Comparison of ENCODE assay signal across 8 cellular contexts in genomic region chr19:40807147-40808020, GRCh38. TPM values are rescaled to one million over a fixed set of nuclear protein-coding genes. Genes with fewer than 3 reads are reported as not detected.
A peak's percentile ranks its signal among the peaks of the same experiment; 100 is the strongest.
DNase-seq lines count a peak whose midpoint lies in the region; ATAC-seq and TF ChIP-seq lines count a peak whose summit lies in the region.

No MANE protein-coding gene starts in this region.

- H2AFZ ChIP-seq in SK-N-SH (ENCODE audit: low read depth), result no peak overlapping the region

- peak; percentile 41 for TF ChIP-seq CTCF in SK-N-SH (IDR thresholded peaks at IDR 0.05)
- TF ChIP-seq CTCF in fibroblast of pulmonary artery (IDR thresholded peaks at IDR 0.05; ENCODE audit: low read length, missing control alignments), result peak; percentile 28

- ATAC-seq in SK-N-SH treated with all-trans-retinoic acid at 6 μM for 48 hours, result no peak
- ATAC-seq in stimulated activated effector memory CD8-positive, alpha-beta T cell treated with anti-CD3 and anti-CD28 coated beads, Interleukin-12 subunit alpha, Interleukin-12 subunit beta, amount 100 ng/mL, for 72 hours, result no peak
- no peak for ATAC-seq in HG02763 (IDR thresholded peaks at IDR 0.05; ENCODE audit: unreplicated experiment)
- ATAC-seq in GM18873 (IDR thresholded peaks at IDR 0.05; ENCODE audit: low FRiP score, unreplicated experiment), result no peak

- CTCF ChIA-PET in SK-N-SH (lab: Yijun Ruan, JAX), result interaction anchor here (0.6 to 5.4 kb wide), 19 partner anchors 9 to 179 kb away, joined by 3 to 54 read pairs (median 4); partner anchors contain the start of genes ACTMAP, EGLN2, MIA and RAB4B

- 86% methylated on average over 13 of the region's 18 CpGs for WGBS in SK-N-SH (ENCODE audit: low lambda C conversion rate)

- peaks cover 81% of the 10 kb centered on the region for H3K36me3 Mint-ChIP-seq in stimulated activated effector memory CD8-positive, alpha-beta T cell treated with anti-CD3 and anti-CD28 coated beads, Interleukin-12 subunit alpha, Interleukin-12 subunit beta, amount 100 ng/mL, for 72 hours

- TF ChIP-seq EP300 in SK-N-SH (IDR thresholded peaks at IDR 0.05; ENCODE audit: borderline replicate concordance in 1 of 2, low read depth in 1 of 2, low read length in 1 of 2), result no peak

- H3K27me3 ChIP-seq in SK-N-SH (ENCODE audit: insufficient read depth), result no peaks in the 10 kb centered on the region

- peak overlapping the region; percentile 53 to 78; a peak in 2 of 4 replicates for H3K27ac ChIP-seq in SK-N-SH (ENCODE audit: low read depth in 2 of 2, low read length in 1 of 2)

- no peaks in the 10 kb centered on the region for H3K9me3 ChIP-seq in SK-N-SH

- H3K79me2 ChIP-seq in SK-N-SH (ENCODE audit: insufficient read depth), result peaks cover 72% of the 10 kb centered on the region

- peaks cover 18% of the 10 kb centered on the region for H3F3A ChIP-seq in SK-N-SH (replicated peaks; ENCODE audit: insufficient read depth)

- peak overlapping the region in 1 of 2 experiments; percentile 45; a peak in 1 of 4 replicates for H3K4me3 ChIP-seq in SK-N-SH (ENCODE audit: low read depth in 2 of 2, low read length in 1 of 2)
- peak overlapping the region; percentile 5 for H3K4me3 ChIP-seq in fibroblast of pulmonary artery (replicated peaks; ENCODE audit: low read depth, low read length)

- H3K4me1 ChIP-seq in SK-N-SH (ENCODE audit: control insufficient read depth in 1 of 2, insufficient read depth in 2 of 2, low read depth in 1 of 2, low read length in 1 of 2), result peaks cover 21 to 55% of the 10 kb centered on the region in 2 experiments; a peak in 3 of 4 replicates

- no peak for TF ChIP-seq RAD21 in SK-N-SH (IDR thresholded peaks at IDR 0.05; ENCODE audit: low read length)

- peaks cover 89% of the 10 kb centered on the region for H3K4me1 Mint-ChIP-seq in stimulated activated effector memory CD8-positive, alpha-beta T cell treated with anti-CD3 and anti-CD28 coated beads, Interleukin-12 subunit alpha, Interleukin-12 subunit beta, amount 100 ng/mL, for 72 hours

- no peak for DNase-seq in SK-N-SH
- DNase-seq in SK-MEL-5 (ENCODE audit: low read depth, low spot score), result peak; percentile 14
- no peak for DNase-seq in fibroblast of pulmonary artery (ENCODE audit: low read depth)
- no peak for DNase-seq in stimulated activated effector memory CD8-positive, alpha-beta T cell treated with anti-CD3 and anti-CD28 coated beads, Interleukin-12 subunit alpha, Interleukin-12 subunit beta, amount 100 ng/mL, for 72 hours (ENCODE audit: low spot score in 2 of 2)
- DNase-seq in medulla oblongata (ENCODE audit: extremely low spot score), result no peak

- H3K4me3 Mint-ChIP-seq in stimulated activated effector memory CD8-positive, alpha-beta T cell treated with anti-CD3 and anti-CD28 coated beads, Interleukin-12 subunit alpha, Interleukin-12 subunit beta, amount 100 ng/mL, for 72 hours, result peak overlapping the region; percentile 67

- H3K9me3 Mint-ChIP-seq in stimulated activated effector memory CD8-positive, alpha-beta T cell treated with anti-CD3 and anti-CD28 coated beads, Interleukin-12 subunit alpha, Interleukin-12 subunit beta, amount 100 ng/mL, for 72 hours, result no peaks in the 10 kb centered on the region

- POLR2A ChIA-PET in SK-N-SH (lab: Yijun Ruan, JAX), result interaction anchor here (0.7 to 1.4 kb wide), 3 partner anchors 9 to 91 kb away, joined by 3 to 6 read pairs (median 4); partner anchors contain the start of genes COQ8B and EGLN2

- peak overlapping the region; percentile 84 for H3K27ac Mint-ChIP-seq in stimulated activated effector memory CD8-positive, alpha-beta T cell treated with anti-CD3 and anti-CD28 coated beads, Interleukin-12 subunit alpha, Interleukin-12 subunit beta, amount 100 ng/mL, for 72 hours

- H3K9ac ChIP-seq in SK-N-SH, result no peak overlapping the region

- H4K20me1 ChIP-seq in SK-N-SH (ENCODE audit: insufficient read depth), result peaks cover 74% of the 10 kb centered on the region

- in situ Hi-C loops in SK-MEL-5 (cut with HindIII; ENCODE audit: low pct_unique_long_range_greater_than_20kb, low sequenced_read_pairs), result no loop called here

- no peaks in the 10 kb centered on the region for H3K9me2 ChIP-seq in SK-N-SH

- H3K4me2 ChIP-seq in SK-N-SH, result peak overlapping the region; percentile 75; the same call in 1 of the 2 replicates

- peaks cover 27 to 45% of the 10 kb centered on the region in 2 experiments for H3K36me3 ChIP-seq in SK-N-SH (replicated peaks in 1 of 2; ENCODE audit: control insufficient read depth in 1 of 2, insufficient read depth in 2 of 2, low read length in 1 of 2)

TF ChIP-seq in SK-N-SH, 30 proteins besides CTCF, POLR2A, EP300 and RAD21:
- TF ChIP-seq CHD2 (IDR thresholded peaks at IDR 0.05; ENCODE audit: low read length, partially characterized antibody), result no peak
- TF ChIP-seq ELF1 (IDR thresholded peaks at IDR 0.05), result no peak
- TF ChIP-seq NFIC (IDR thresholded peaks at IDR 0.05; ENCODE audit: borderline replicate concordance), result no peak
- TF ChIP-seq RCOR1 (IDR thresholded peaks at IDR 0.05; ENCODE audit: low read length), result no peak

TF ChIP-seq in SK-N-SH treated with all-trans-retinoic acid at 6 μM for 48 hours, 23 proteins besides CTCF, POLR2A, EP300 and RAD21:
- TF ChIP-seq ISL1 (CRISPR knock-in tag; IDR thresholded peaks at IDR 0.05) (no peak), BACH2 (CRISPR knock-in tag; IDR thresholded peaks at IDR 0.05; ENCODE audit: borderline replicate concordance) (no peak)

RNA-seq across cellular contexts. Expression of gene EGLN2, which starts 8.4 kb away (rescaled TPM):
- polyA plus RNA-seq in SK-N-SH (2012; rRNA removed), result 39.7 and 43.0 TPM in 2 replicates
- 15.8 and 28.4 TPM in 2 replicates for polyA plus RNA-seq in SK-N-SH (2012; cell fraction: cytosol; rRNA removed)
- 68.5 and 79.1 TPM in 2 replicates for polyA plus RNA-seq in SK-N-SH (2012; cell fraction: nucleus; rRNA removed)
- total RNA-seq in SK-MEL-5 (2014; rRNA removed; shearing (Covaris generic)), result 58.4 and 70.7 TPM in 2 replicates
- polyA plus RNA-seq in SK-MEL-5 (2015; cell fraction: cytosol; rRNA removed), result 69.7 and 72.3 TPM in 2 replicates
- polyA plus RNA-seq in SK-MEL-5 (2015; cell fraction: nucleus; rRNA removed), result 67.6 and 78.5 TPM in 2 replicates

RNA-seq across cellular contexts. Expression of gene RAB4B, which starts 29.3 kb away (rescaled TPM):
- polyA plus RNA-seq in SK-N-SH (2012; rRNA removed), result 49.1 and 53.2 TPM in 2 replicates
- 25.6 and 37.3 TPM in 2 replicates for polyA plus RNA-seq in SK-N-SH (2012; cell fraction: cytosol; rRNA removed)
- 72.9 and 92.4 TPM in 2 replicates for polyA plus RNA-seq in SK-N-SH (2012; cell fraction: nucleus; rRNA removed)
- 17.9 and 20.8 TPM in 2 replicates for total RNA-seq in SK-MEL-5 (2014; rRNA removed; shearing (Covaris generic))
- polyA plus RNA-seq in SK-MEL-5 (2015; cell fraction: cytosol; rRNA removed), result 31.7 and 32.5 TPM in 2 replicates
- 142 and 162 TPM in 2 replicates for polyA plus RNA-seq in SK-MEL-5 (2015; cell fraction: nucleus; rRNA removed)

RNA-seq across cellular contexts. Expression of gene MIA, which starts 32.1 kb away (rescaled TPM):
- 0.47 TPM in 1 of 2 replicates, not detected in the other for polyA plus RNA-seq in SK-N-SH (2012; rRNA removed)
- polyA plus RNA-seq in SK-N-SH (2012; cell fraction: cytosol; rRNA removed), result 0.38 TPM in 1 of 2 replicates, not detected in the other
- 0.22 and 0.50 TPM in 2 replicates for polyA plus RNA-seq in SK-N-SH (2012; cell fraction: nucleus; rRNA removed)
- 234 and 256 TPM in 2 replicates for total RNA-seq in SK-MEL-5 (2014; rRNA removed; shearing (Covaris generic))
- polyA plus RNA-seq in SK-MEL-5 (2015; cell fraction: cytosol; rRNA removed), result 538 and 828 TPM in 2 replicates
- 127 and 145 TPM in 2 replicates for polyA plus RNA-seq in SK-MEL-5 (2015; cell fraction: nucleus; rRNA removed)

RNA-seq across cellular contexts. Expression of gene CYP2A6, which starts 42.9 kb away (rescaled TPM):
- not detected in 2 replicates for polyA plus RNA-seq in SK-N-SH (2012; rRNA removed)
- not detected in 2 replicates for polyA plus RNA-seq in SK-N-SH (2012; cell fraction: cytosol; rRNA removed)
- polyA plus RNA-seq in SK-N-SH (2012; cell fraction: nucleus; rRNA removed), result not detected in 2 replicates
- not detected in 2 replicates for total RNA-seq in SK-MEL-5 (2014; rRNA removed; shearing (Covaris generic))
- polyA plus RNA-seq in SK-MEL-5 (2015; cell fraction: cytosol; rRNA removed), result not detected in 2 replicates
- not detected in 2 replicates for polyA plus RNA-seq in SK-MEL-5 (2015; cell fraction: nucleus; rRNA removed)

RNA-seq across cellular contexts. Expression of gene SNRPA, which starts 56.4 kb away (rescaled TPM):
- polyA plus RNA-seq in SK-N-SH (2012; rRNA removed), result 69.5 and 121 TPM in 2 replicates
- polyA plus RNA-seq in SK-N-SH (2012; cell fraction: cytosol; rRNA removed), result 64.4 and 91.0 TPM in 2 replicates
- 274 and 286 TPM in 2 replicates for polyA plus RNA-seq in SK-N-SH (2012; cell fraction: nucleus; rRNA removed)
- total RNA-seq in SK-MEL-5 (2014; rRNA removed; shearing (Covaris generic)), result 56.1 and 60.7 TPM in 2 replicates
- polyA plus RNA-seq in SK-MEL-5 (2015; cell fraction: cytosol; rRNA removed), result 95.8 and 97.4 TPM in 2 replicates
- polyA plus RNA-seq in SK-MEL-5 (2015; cell fraction: nucleus; rRNA removed), result 116 and 121 TPM in 2 replicates
